In genomic region chr17:8290043-8290442, GRCh38 we compare ENCODE assay signal across 12 cellular contexts. TPM values are rescaled to one million over a fixed set of nuclear protein-coding genes. Genes with fewer than 3 reads are reported as not detected.
A peak's percentile ranks its signal among the peaks of the same experiment; 100 is the strongest.
DNase-seq lines count a peak whose midpoint lies in the region; ATAC-seq and TF ChIP-seq lines count a peak whose summit lies in the region.
"Had no signal": no experiment of that assay in that cellular context is flagged by ENCODE, and none has a peak within 500 bp of the region (broad histone marks: within the 10 kb centered on the region; RNA-seq: fewer than 3 reads in every experiment).

No MANE protein-coding gene starts in this region.

- H3K27ac Mint-ChIP-seq in activated CD4-positive, alpha-beta T cell treated with anti-CD3 and anti-CD28 coated beads, Interleukin-2, amount 10 ng/mL, durations not matched to agents 24 days and 14 days = peak overlapping the region; percentile 81
- H3K27ac Mint-ChIP-seq in brain (peak overlapping the region in 4 of 5 experiments; percentile 46 to 85 (median 66)), osteocyte (ENCODE audit: unreplicated experiment) (peak overlapping the region; percentile 39)

- ATAC-seq in HG02870 (IDR thresholded peaks at IDR 0.05; ENCODE audit: unreplicated experiment) = no peak
- ATAC-seq: esophagus mucosa had no signal

- H3K36me3 Mint-ChIP-seq in activated CD4-positive, alpha-beta T cell treated with anti-CD3 and anti-CD28 coated beads, Interleukin-2, amount 10 ng/mL, durations not matched to agents 24 days and 14 days (ENCODE audit: low read depth) = peaks cover 6% of the 10 kb centered on the region
- H3K36me3 Mint-ChIP-seq in brain = no peaks in the 10 kb centered on the region
- peaks cover 2% of the 10 kb centered on the region for H3K36me3 Mint-ChIP-seq in osteocyte (ENCODE audit: unreplicated experiment)

- no peaks in the 10 kb centered on the region for H3K9me3 Mint-ChIP-seq in activated CD4-positive, alpha-beta T cell treated with anti-CD3 and anti-CD28 coated beads, Interleukin-2, amount 10 ng/mL, durations not matched to agents 24 days and 14 days
- H3K9me3 Mint-ChIP-seq in brain (no peaks in the 10 kb centered on the region), osteocyte (ENCODE audit: unreplicated experiment) (no peaks in the 10 kb centered on the region)

- no peaks in the 10 kb centered on the region for H3K27me3 Mint-ChIP-seq in activated CD4-positive, alpha-beta T cell treated with anti-CD3 and anti-CD28 coated beads, Interleukin-2, amount 10 ng/mL, durations not matched to agents 24 days and 14 days
- H3K27me3 Mint-ChIP-seq in brain (peaks cover 13% of the 10 kb centered on the region), osteocyte (ENCODE audit: unreplicated experiment) (no peaks in the 10 kb centered on the region)

- H3K4me1 Mint-ChIP-seq in activated CD4-positive, alpha-beta T cell treated with anti-CD3 and anti-CD28 coated beads, Interleukin-2, amount 10 ng/mL, durations not matched to agents 24 days and 14 days = peaks cover 42% of the 10 kb centered on the region
- H3K4me1 Mint-ChIP-seq in brain (peaks cover 39% of the 10 kb centered on the region), osteocyte (ENCODE audit: unreplicated experiment) (peaks cover 34% of the 10 kb centered on the region)

- peak overlapping the region; percentile 99 for H3K4me3 Mint-ChIP-seq in activated CD4-positive, alpha-beta T cell treated with anti-CD3 and anti-CD28 coated beads, Interleukin-2, amount 10 ng/mL, durations not matched to agents 24 days and 14 days
- H3K4me3 Mint-ChIP-seq in brain = peak overlapping the region; percentile 92 to 98 (median 95)
- H3K4me3 Mint-ChIP-seq in osteocyte (ENCODE audit: unreplicated experiment) = peak overlapping the region; percentile 93

- intact Hi-C loops in activated CD4-positive, alpha-beta T cell treated with anti-CD3 and anti-CD28 coated beads, Interleukin-2, amount 10 ng/mL, durations not matched to agents 24 days and 14 days (cut with micrococcal nuclease) = no loop called here

- DNase-seq in activated CD4-positive, alpha-beta T cell treated with anti-CD3 and anti-CD28 coated beads, Interleukin-2, amount 10 ng/mL, durations not matched to agents 24 days and 14 days = no peak
- no peak for DNase-seq in activated CD4-positive, alpha-beta T cell treated with anti-CD3 and anti-CD28 coated beads, Interleukin-2, amount 50 U/mL, for 1 hour
- peak; percentile 48 for DNase-seq in M059J (ENCODE audit: low read depth)
- no peak for DNase-seq in osteocyte (ENCODE audit: extremely low spot score, unreplicated experiment)
- no peak for DNase-seq in HCEC 1CT
- DNase-seq in glomerular visceral epithelial cell (ENCODE audit: extremely low spot score) = no peak
- DNase-seq: GOT3, NCI-H524 treated with DMSO at 0.1 percent for 48 hours had no signal

- TF ChIP-seq CTCF in brain (conservative IDR thresholded peaks at IDR 0.05) = no peak
- TF ChIP-seq CTCF in osteocyte (IDR thresholded peaks at IDR 0.05) = no peak

RNA-seq across cellular contexts. Expression of gene RANGRF, which starts 1.6 kb away (rescaled TPM):
- total RNA-seq in activated CD4-positive, alpha-beta T cell treated with anti-CD3 and anti-CD28 coated beads, Interleukin-2, amount 10 ng/mL, durations not matched to agents 24 days and 14 days = 57.5 and 66.3 TPM in 2 replicates
- total RNA-seq in M059J (2014; rRNA removed; shearing (Covaris generic)) = 5.6 and 14.7 TPM in 2 replicates
- polyA plus RNA-seq in brain (ENCODE audit: insufficient read depth, low read depth, low replicate concordance) = 36.5 TPM
- 29.3 and 29.8 TPM in 2 replicates for total RNA-seq in osteocyte

RNA-seq across cellular contexts. Expression of gene SLC25A35, which starts 5.2 kb away (rescaled TPM):
- 5.4 and 6.8 TPM in 2 replicates for total RNA-seq in activated CD4-positive, alpha-beta T cell treated with anti-CD3 and anti-CD28 coated beads, Interleukin-2, amount 10 ng/mL, durations not matched to agents 24 days and 14 days
- 1.7 and 2.4 TPM in 2 replicates for total RNA-seq in M059J (2014; rRNA removed; shearing (Covaris generic))
- polyA plus RNA-seq in brain (ENCODE audit: insufficient read depth, low read depth, low replicate concordance) = 5.3 TPM
- total RNA-seq in osteocyte = 5.6 and 6.4 TPM in 2 replicates

RNA-seq across cellular contexts. Expression of gene ARHGEF15, which starts 20.0 kb away (rescaled TPM):
- not detected in 2 replicates for total RNA-seq in activated CD4-positive, alpha-beta T cell treated with anti-CD3 and anti-CD28 coated beads, Interleukin-2, amount 10 ng/mL, durations not matched to agents 24 days and 14 days
- not detected in 2 replicates for total RNA-seq in M059J (2014; rRNA removed; shearing (Covaris generic))
- 1.7 TPM for polyA plus RNA-seq in brain (ENCODE audit: insufficient read depth, low read depth, low replicate concordance)
- total RNA-seq in osteocyte = not detected in 2 replicates
- total RNA-seq: myocyte had no signal

RNA-seq across cellular contexts. Expression of gene PFAS, which starts 41.0 kb away (rescaled TPM):
- 208 and 211 TPM in 2 replicates for total RNA-seq in activated CD4-positive, alpha-beta T cell treated with anti-CD3 and anti-CD28 coated beads, Interleukin-2, amount 10 ng/mL, durations not matched to agents 24 days and 14 days
- 14.5 and 22.9 TPM in 2 replicates for total RNA-seq in M059J (2014; rRNA removed; shearing (Covaris generic))
- 20.4 TPM for polyA plus RNA-seq in brain (ENCODE audit: insufficient read depth, low read depth, low replicate concordance)
- 48.9 and 53.6 TPM in 2 replicates for total RNA-seq in osteocyte

RNA-seq across cellular contexts. Expression of gene CTC1, which starts 42.2 kb away (rescaled TPM):
- total RNA-seq in activated CD4-positive, alpha-beta T cell treated with anti-CD3 and anti-CD28 coated beads, Interleukin-2, amount 10 ng/mL, durations not matched to agents 24 days and 14 days = 75.0 and 78.7 TPM in 2 replicates
- total RNA-seq in M059J (2014; rRNA removed; shearing (Covaris generic)) = 0.49 and 3.1 TPM in 2 replicates
- polyA plus RNA-seq in brain (ENCODE audit: insufficient read depth, low read depth, low replicate concordance) = 21.4 TPM
- 38.7 and 40.1 TPM in 2 replicates for total RNA-seq in osteocyte
